20 cellular contexts compared by ENCODE assay signal in the genomic region with DNA sequence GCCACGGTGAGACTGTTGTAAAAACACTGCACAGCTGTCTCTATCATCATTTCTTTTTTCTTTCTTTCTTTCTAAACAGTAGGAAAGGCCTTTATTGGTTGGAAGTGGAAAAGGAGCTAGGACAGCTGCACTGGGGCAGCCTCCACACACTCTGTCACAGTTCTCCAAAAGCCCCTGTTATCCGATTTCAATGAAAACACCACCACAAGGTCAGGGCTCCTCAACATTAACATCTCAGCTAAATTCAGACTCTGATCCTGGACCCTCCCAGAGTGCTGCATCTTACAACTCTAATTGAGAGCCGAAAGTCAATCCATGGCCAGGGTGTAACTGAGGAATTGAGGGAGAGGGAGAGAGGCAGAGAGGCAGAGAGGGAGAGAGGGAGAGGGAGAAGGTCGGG. TPM values are rescaled to one million over a fixed set of nuclear protein-coding genes. Genes with fewer than 3 reads are reported as not detected.
DNase-seq lines count a peak whose midpoint lies in the region; ATAC-seq and TF ChIP-seq lines count a peak whose summit lies in the region.
"Had no signal": no experiment of that assay in that cellular context is flagged by ENCODE, and none has a peak within 500 bp of the region (broad histone marks: within the 10 kb centered on the region; RNA-seq: fewer than 3 reads in every experiment).

No MANE protein-coding gene starts in this region.

- no peak overlapping the region for H2AFZ ChIP-seq in hepatocyte

- ATAC-seq in psoas muscle = no peak
- no peak for ATAC-seq in HG02938 (IDR thresholded peaks at IDR 0.05; ENCODE audit: unreplicated experiment)
- ATAC-seq: GM12878, HCT116, right cardiac atrium had no signal

- peaks cover 39% of the 10 kb centered on the region for H3K79me2 ChIP-seq in hepatocyte

- H3K4me3 ChIP-seq in HUES64 (ENCODE audit: low read length) (no peak overlapping the region), psoas muscle (no peak overlapping the region), hepatocyte (no peak overlapping the region)
- H3K4me3 ChIP-seq: GM12878, ovary, stomach, transverse colon had no signal

- H3K27me3 Mint-ChIP-seq in activated T-helper 1 cell treated with anti-CD3 and anti-CD28 coated beads, Interleukin-12 subunit alpha, Interleukin-12 subunit beta, Interleukin-2, Interleukin-4 antibody, amounts not matched to agents 30 ng/mL and 10 ng/mL and 1 ng/mL, durations not matched to agents 14 hours and 24 hours and 36 hours (ENCODE audit: insufficient read depth) = no peaks in the 10 kb centered on the region
- H3K27me3 Mint-ChIP-seq: activated T-cell treated with anti-CD3 and anti-CD28 coated beads, Interleukin-2, amount 50 U/mL, for 24 hours had no signal

- no peaks in the 10 kb centered on the region for H4K20me1 ChIP-seq in hepatocyte (ENCODE audit: insufficient read depth, poor library complexity, severe bottlenecking)

- peak overlapping the region; percentile 38; the same call in 1 of the 2 replicates for H3K27ac ChIP-seq in HUES64 (ENCODE audit: low read depth, low read length)
- peak overlapping the region; percentile 31 for H3K27ac ChIP-seq in layer of hippocampus (ENCODE audit: low read depth, low read length)
- H3K27ac ChIP-seq in psoas muscle = peak overlapping the region; percentile 78
- H3K27ac ChIP-seq in hepatocyte = no peak overlapping the region
- H3K27ac ChIP-seq: ovary, stomach, transverse colon had no signal

- H3K27me3 ChIP-seq in HUES64 (ENCODE audit: insufficient read depth, low read length) (no peaks in the 10 kb centered on the region), layer of hippocampus (ENCODE audit: control insufficient read depth, insufficient read depth, low read length) (no peaks in the 10 kb centered on the region), psoas muscle (ENCODE audit: insufficient read depth in 3 of 3, low read length in 2 of 3) (no peaks in the 10 kb centered on the region), hepatocyte (no peaks in the 10 kb centered on the region)
- H3K27me3 ChIP-seq: ovary, stomach, transverse colon had no signal

- H3K4me1 Mint-ChIP-seq in activated T-helper 1 cell treated with anti-CD3 and anti-CD28 coated beads, Interleukin-12 subunit alpha, Interleukin-12 subunit beta, Interleukin-2, Interleukin-4 antibody, amounts not matched to agents 30 ng/mL and 10 ng/mL and 1 ng/mL, durations not matched to agents 14 hours and 24 hours and 36 hours (ENCODE audit: low read depth) = peaks cover 15% of the 10 kb centered on the region

- no peaks in the 10 kb centered on the region for H3K9me3 Mint-ChIP-seq in activated T-helper 1 cell treated with anti-CD3 and anti-CD28 coated beads, Interleukin-12 subunit alpha, Interleukin-12 subunit beta, Interleukin-2, Interleukin-4 antibody, amounts not matched to agents 30 ng/mL and 10 ng/mL and 1 ng/mL, durations not matched to agents 14 hours and 24 hours and 36 hours
- H3K9me3 Mint-ChIP-seq: activated T-cell treated with anti-CD3 and anti-CD28 coated beads, Interleukin-2, amount 50 U/mL, for 24 hours had no signal

- H3K4me1 ChIP-seq in HUES64 (ENCODE audit: insufficient read depth, low read length) (peaks cover 8% of the 10 kb centered on the region), psoas muscle (peaks cover 11% of the 10 kb centered on the region), hepatocyte (ENCODE audit: insufficient read depth) (no peaks in the 10 kb centered on the region)
- H3K4me1 ChIP-seq: transverse colon had no signal

- H3K36me3 ChIP-seq in HUES64 (ENCODE audit: insufficient read depth, low read length) = peaks cover 50% of the 10 kb centered on the region
- H3K36me3 ChIP-seq in psoas muscle (ENCODE audit: insufficient read depth in 1 of 2, low read depth in 1 of 2) = peaks cover 4 to 48% of the 10 kb centered on the region in 2 donors
- H3K36me3 ChIP-seq in hepatocyte (replicated peaks; ENCODE audit: insufficient read depth, low read depth) = no peaks in the 10 kb centered on the region
- H3K36me3 ChIP-seq: ovary had no signal

- WGBS in HUES64 = 60% methylated on average over 4 of the region's 4 CpGs
- WGBS in psoas muscle, 3 donors = 54 to 70% (median 58%) methylated on average over 3 of the region's 4 CpGs
- WGBS in hepatocyte (ENCODE audit: low lambda C conversion rate, missing lambda C conversion rate) = 94% methylated on average over 3 of the region's 4 CpGs

- no peak for DNase-seq in activated T-helper 1 cell treated with anti-CD3 and anti-CD28 coated beads, Interleukin-12 subunit alpha, Interleukin-12 subunit beta, Interleukin-2, Interleukin-4 antibody, amounts not matched to agents 30 ng/mL and 10 ng/mL and 1 ng/mL, durations not matched to agents 14 hours and 24 hours and 36 hours (ENCODE audit: low spot score)
- DNase-seq in psoas muscle (no peak), inferior parietal cortex (ENCODE audit: extremely low spot score) (no peak), hepatocyte (ENCODE audit: low spot score) (no peak)
- DNase-seq: activated CD4-positive, CD25-positive, alpha-beta regulatory T cell treated with anti-CD3 and anti-CD28 coated beads, Interleukin-2, amount 50 U/mL, for 72 hours; activated naive CD4-positive, alpha-beta T cell treated with Interleukin-2 at 50 U/mL for 16 hours; activated T-cell treated with anti-CD3 and anti-CD28 coated beads, Interleukin-2, amount 50 U/mL, for 24 hours; anterior cingulate cortex; NCI-H2029 treated with DMSO at 0.1 percent for 48 hours; NCI-H345; ovary; right cardiac atrium; SHP77 treated with DMSO at 0.1 percent for 48 hours; stomach; transverse colon had no signal

- no peak overlapping the region for H3K9ac ChIP-seq in HUES64 (ENCODE audit: low read depth, low read length)

- H3K9me3 ChIP-seq in HUES64 (ENCODE audit: insufficient read depth, low read depth, low read length) (no peaks in the 10 kb centered on the region), psoas muscle (no peaks in the 10 kb centered on the region), hepatocyte (ENCODE audit: low read depth) (no peaks in the 10 kb centered on the region)
- H3K9me3 ChIP-seq: ovary, stomach, transverse colon had no signal

- intact Hi-C loops in activated T-helper 1 cell treated with anti-CD3 and anti-CD28 coated beads, Interleukin-12 subunit alpha, Interleukin-12 subunit beta, Interleukin-2, Interleukin-4 antibody, amounts not matched to agents 30 ng/mL and 10 ng/mL and 1 ng/mL, durations not matched to agents 14 hours and 24 hours and 36 hours (cut with micrococcal nuclease) = loop anchor here (10.0 kb wide), 1 partner anchor 240 kb away; no protein-coding TSS in a partner anchor
- intact Hi-C loops in psoas muscle (cut with DNase I) = loop anchor here in 1 of 2 donors (2.0 kb wide), 1 partner anchor 32 kb away; the partner anchor contains the start of gene DICER1

- H3K9me2 ChIP-seq in hepatocyte (replicated peaks; ENCODE audit: insufficient read depth) = no peaks in the 10 kb centered on the region

- H3K36me3 Mint-ChIP-seq in activated T-helper 1 cell treated with anti-CD3 and anti-CD28 coated beads, Interleukin-12 subunit alpha, Interleukin-12 subunit beta, Interleukin-2, Interleukin-4 antibody, amounts not matched to agents 30 ng/mL and 10 ng/mL and 1 ng/mL, durations not matched to agents 14 hours and 24 hours and 36 hours (ENCODE audit: low read depth) = peaks cover 35% of the 10 kb centered on the region

- no peak overlapping the region for H3K4me2 ChIP-seq in hepatocyte

- H3K4me3 Mint-ChIP-seq in activated T-helper 1 cell treated with anti-CD3 and anti-CD28 coated beads, Interleukin-12 subunit alpha, Interleukin-12 subunit beta, Interleukin-2, Interleukin-4 antibody, amounts not matched to agents 30 ng/mL and 10 ng/mL and 1 ng/mL, durations not matched to agents 14 hours and 24 hours and 36 hours = no peak overlapping the region
- H3K4me3 Mint-ChIP-seq: activated T-cell treated with anti-CD3 and anti-CD28 coated beads, Interleukin-2, amount 50 U/mL, for 24 hours had no signal

- H3K27ac Mint-ChIP-seq in activated T-helper 1 cell treated with anti-CD3 and anti-CD28 coated beads, Interleukin-12 subunit alpha, Interleukin-12 subunit beta, Interleukin-2, Interleukin-4 antibody, amounts not matched to agents 30 ng/mL and 10 ng/mL and 1 ng/mL, durations not matched to agents 14 hours and 24 hours and 36 hours = peak overlapping the region; percentile 6

- no peak for TF ChIP-seq CTCF in psoas muscle (IDR thresholded peaks at IDR 0.05)
- no peak for TF ChIP-seq CTCF in hepatocyte (IDR thresholded peaks at IDR 0.05; ENCODE audit: poor library complexity)

RNA-seq across cellular contexts. Expression of gene DICER1, which starts 32.2 kb away (rescaled TPM):
- polyA plus RNA-seq in HUES64 (2013, experiment 1 of 2) = 46.9 TPM
- polyA plus RNA-seq in HUES64 (2013, experiment 2 of 2) = 49.3 TPM
- total RNA-seq in activated T-helper 1 cell treated with anti-CD3 and anti-CD28 coated beads, Interleukin-12 subunit alpha, Interleukin-12 subunit beta, Interleukin-2, Interleukin-4 antibody, amounts not matched to agents 30 ng/mL and 10 ng/mL and 1 ng/mL, durations not matched to agents 14 hours and 24 hours and 36 hours = 76.8 and 87.2 TPM in 2 replicates
- total RNA-seq in psoas muscle (10 to 100 TPM; 30.7 to 41.5 (median 39.3) TPM), hepatocyte (64.3 and 111 TPM in 2 replicates)
- polyA plus RNA-seq in psoas muscle (10 to 100 TPM in 2 of 3 donors, 1 to 10 TPM in 1; 7.2 to 24.4 (median 11.4) TPM), hepatocyte (19.8 and 20.0 TPM in 2 replicates)
